In genomic region chr6:26597389-26597766, GRCh38 we compare ENCODE assay signal across 7 cellular contexts. TPM values are rescaled to one million over a fixed set of nuclear protein-coding genes. Genes with fewer than 3 reads are reported as not detected.
DNase-seq lines count a peak whose midpoint lies in the region; ATAC-seq, FAIRE-seq and TF ChIP-seq lines count a peak whose summit lies in the region.

No MANE protein-coding gene starts in this region.

- no peaks in the 10 kb centered on the region; the same call in 1 of the 2 replicates for H3K9me1 ChIP-seq in IMR-90 (ENCODE audit: insufficient read depth, low read length)

- no peak for TF ChIP-seq POLR2A in IMR-90 (IDR thresholded peaks at IDR 0.05; ENCODE audit: low read depth, low read length)
- no peak for TF ChIP-seq POLR2A in transverse colon (IDR thresholded peaks at IDR 0.05)

- H3K4ac ChIP-seq in IMR-90 (ENCODE audit: low read depth, low read length): peak overlapping the region; percentile 82; the same call in 1 of the 2 replicates

- no peak overlapping the region for H3K56ac ChIP-seq in IMR-90 (ENCODE audit: extremely low read depth, insufficient read depth, low read length)

- no peak overlapping the region for H4K5ac ChIP-seq in IMR-90 (ENCODE audit: low read depth, low read length)

- dilution Hi-C loops in IMR-90 (cut with HindIII; ENCODE audit: low sequenced_read_pairs, unreplicated experiment): no loop called here

- TF ChIP-seq CTCF in IMR-90 (conservative IDR thresholded peaks at IDR 0.05; ENCODE audit: low read depth, low read length): no peak
- TF ChIP-seq CTCF in bronchial epithelial cell (IDR thresholded peaks at IDR 0.05; ENCODE audit: insufficient read depth, low read length, severe bottlenecking): no peak
- no peak for TF ChIP-seq CTCF in lower lobe of right lung (IDR thresholded peaks at IDR 0.05)
- TF ChIP-seq CTCF in transverse colon (IDR thresholded peaks at IDR 0.05): no peak
- no peak for TF ChIP-seq CTCF in endothelial cell (IDR thresholded peaks at IDR 0.05; ENCODE audit: unreplicated experiment)

- TF ChIP-seq RAD21 in IMR-90 (IDR thresholded peaks at IDR 0.05; ENCODE audit: low read length): no peak

- CTCF ChIA-PET in IMR-90 (lab: Yijun Ruan, JAX): no interaction called here

- no peak overlapping the region for H4K91ac ChIP-seq in IMR-90 (ENCODE audit: insufficient read depth, low read depth, low read length)

- H3K4me3 Mint-ChIP-seq in endothelial cell (ENCODE audit: unreplicated experiment): no peak overlapping the region

- no peak overlapping the region for H2BK5ac ChIP-seq in IMR-90 (ENCODE audit: low read depth, low read length, poor library complexity, severe bottlenecking)

- DNase-seq in IMR-90: no peak
- no peak for DNase-seq in bronchial epithelial cell (ENCODE audit: low read depth)
- no peak for DNase-seq in lower lobe of right lung
- no peak for DNase-seq in transverse colon
- no peak for DNase-seq in endothelial cell (ENCODE audit: low spot score)

- WGBS in IMR-90 (ENCODE audit: extremely low coverage in 2 of 2, insufficient read length in 1 of 2), 2 experiments: no CpG with 5 or more reads among the region's 10 CpGs
- WGBS in transverse colon (ENCODE audit: low coverage in 1 of 2), 2 donors: 2 to 4% methylated on average over 6 to 10 of the region's 10 CpGs

- H4K20me1 ChIP-seq in IMR-90 (ENCODE audit: insufficient read depth, low read length): no peaks in the 10 kb centered on the region

- H2BK15ac ChIP-seq in IMR-90 (ENCODE audit: low read depth, low read length): no peak overlapping the region

- no peak overlapping the region for H2BK120ac ChIP-seq in IMR-90 (ENCODE audit: low read depth, low read length)

- H3K4me2 ChIP-seq in IMR-90 (ENCODE audit: low read depth, low read length): peak overlapping the region; percentile 55

- no peak overlapping the region for H2BK20ac ChIP-seq in IMR-90 (ENCODE audit: low read depth, low read length)

- H3K4me3 ChIP-seq in IMR-90 (ENCODE audit: insufficient read depth, low read depth, low read length): peak overlapping the region; percentile 91
- H3K4me3 ChIP-seq in bronchial epithelial cell (ENCODE audit: low read depth, low read length): peak overlapping the region; percentile 98
- H3K4me3 ChIP-seq in lower lobe of right lung: peak overlapping the region; percentile 91
- peak overlapping the region; percentile 78 to 96 (median 84) for H3K4me3 ChIP-seq in transverse colon

- no TSS peak for BruUV-seq in IMR-90 (replicated peaks; lab: Mats Ljungman, UMichigan)

- no peak for TF ChIP-seq EP300 in transverse colon (IDR thresholded peaks at IDR 0.05; ENCODE audit: low read depth)

- no peak overlapping the region for H3K14ac ChIP-seq in IMR-90 (replicated peaks; ENCODE audit: low read depth, low read length)

- no peaks in the 10 kb centered on the region for H3K27me3 Mint-ChIP-seq in endothelial cell (ENCODE audit: unreplicated experiment)

- H2AK9ac ChIP-seq in IMR-90 (replicated peaks; ENCODE audit: low read depth, low read length, poor library complexity): peak overlapping the region; percentile 84

- FAIRE-seq in bronchial epithelial cell (lab: Jason Lieb, UNC): no peak

- no peak overlapping the region for H3K23ac ChIP-seq in IMR-90 (ENCODE audit: low read depth, low read length)

- peak overlapping the region; percentile 85; the same call in 1 of the 2 replicates for H3K27ac ChIP-seq in IMR-90 (ENCODE audit: insufficient read depth, low read length)
- H3K27ac ChIP-seq in lower lobe of right lung: peak overlapping the region; percentile 94
- peak overlapping the region; percentile 89 to 92 (median 90) for H3K27ac ChIP-seq in transverse colon

- POLR2A ChIA-PET in IMR-90 (lab: Charles Lee; ENCODE audit: unreplicated experiment): no interaction called here

- no peaks in the 10 kb centered on the region for H3K9me3 Mint-ChIP-seq in endothelial cell (ENCODE audit: unreplicated experiment)

- peaks cover 8 to 19% of the 10 kb centered on the region in 2 experiments; a peak in 3 of 4 replicates for H3K79me1 ChIP-seq in IMR-90 (ENCODE audit: low read depth in 1 of 2, low read length in 2 of 2)

- peaks cover 3% of the 10 kb centered on the region; the same call in 1 of the 2 replicates for H3K4me1 ChIP-seq in IMR-90 (ENCODE audit: control insufficient read depth, insufficient read depth, low read length)
- peaks cover 19% of the 10 kb centered on the region for H3K4me1 ChIP-seq in lower lobe of right lung
- H3K4me1 ChIP-seq in transverse colon: peaks cover 6 to 23% (median 8%) of the 10 kb centered on the region in 4 donors

- ATAC-seq in IMR-90 (ENCODE audit: low read depth) (no peak), lower lobe of right lung (no peak), HG03432 (IDR thresholded peaks at IDR 0.05; ENCODE audit: unreplicated experiment) (no peak), GM19455 (IDR thresholded peaks at IDR 0.05; ENCODE audit: unreplicated experiment) (no peak)

- peaks cover 12% of the 10 kb centered on the region for H3K36me3 ChIP-seq in IMR-90 (ENCODE audit: control insufficient read depth, insufficient read depth, low read length)
- peaks cover 5% of the 10 kb centered on the region for H3K36me3 ChIP-seq in bronchial epithelial cell (ENCODE audit: control insufficient read depth, insufficient read depth, low read length)
- peaks cover 27% of the 10 kb centered on the region for H3K36me3 ChIP-seq in lower lobe of right lung
- peaks cover 0 to 21% (median 5%) of the 10 kb centered on the region in 4 donors for H3K36me3 ChIP-seq in transverse colon

- intact Hi-C loops in IMR-90 (cut with micrococcal nuclease) (no loop called here), lower lobe of right lung (cut with DNase I) (loop anchor here (10.0 kb wide), 1 partner anchor 263 kb away; no protein-coding TSS in a partner anchor), transverse colon (cut with DNase I; ENCODE audit: low total_unique reads) (no loop called here)

- H3K27ac Mint-ChIP-seq in endothelial cell (ENCODE audit: unreplicated experiment): no peak overlapping the region

- peak overlapping the region; percentile 96 for H3K9ac ChIP-seq in IMR-90 (ENCODE audit: low read depth, low read length)

- no peak overlapping the region; the same call in 1 of the 2 replicates for H2AK5ac ChIP-seq in IMR-90 (ENCODE audit: low read depth, low read length)

- H3K18ac ChIP-seq in IMR-90 (ENCODE audit: low read depth, low read length): no peak overlapping the region

- no peaks in the 10 kb centered on the region for H3K9me3 ChIP-seq in IMR-90 (ENCODE audit: control insufficient read depth, insufficient read depth, low read length)
- no peaks in the 10 kb centered on the region for H3K9me3 ChIP-seq in lower lobe of right lung
- no peaks in the 10 kb centered on the region for H3K9me3 ChIP-seq in transverse colon

- in situ Hi-C loops in IMR-90 (cut with MboI; ENCODE audit: low sequenced_read_pairs): no loop called here
- in situ Hi-C loops in transverse colon (cut with MboI; ENCODE audit: low pct_ligation_motif_present in 1 of 4, low pct_unique_long_range_greater_than_20kb in 1 of 4, low sequenced_read_pairs in 3 of 4): loop anchor here in 2 of 4 donors (10.0 to 25.0 kb wide), 2 partner anchors 263 to 1265 kb away; a partner anchor contains a TSS

- peak overlapping the region; percentile 95 for H2AFZ ChIP-seq in IMR-90 (replicated peaks; ENCODE audit: low read length, poor library complexity)

- peaks cover 5% of the 10 kb centered on the region for H3K4me1 Mint-ChIP-seq in endothelial cell (ENCODE audit: unreplicated experiment)

- H3K27me3 ChIP-seq in IMR-90 (ENCODE audit: control insufficient read depth, insufficient read depth, low read length) (no peaks in the 10 kb centered on the region), bronchial epithelial cell (ENCODE audit: control insufficient read depth, insufficient read depth, low read length) (no peaks in the 10 kb centered on the region), lower lobe of right lung (ENCODE audit: low read depth) (peaks cover 14% of the 10 kb centered on the region), transverse colon (peaks cover 28% of the 10 kb centered on the region)

- H4K8ac ChIP-seq in IMR-90 (ENCODE audit: low read depth in 2 of 2, low read length in 2 of 2): peak overlapping the region; percentile 94 to 95; a peak in 3 of 4 replicates

- H3K36me3 Mint-ChIP-seq in endothelial cell (ENCODE audit: low read depth, unreplicated experiment): peaks cover 10% of the 10 kb centered on the region

TF ChIP-seq in IMR-90, 13 proteins besides CTCF, POLR2A, EP300 and RAD21 (continues in another document):
- TF ChIP-seq RCOR1 (IDR thresholded peaks at IDR 0.05; ENCODE audit: insufficient replicate concordance, low read length) (no peak), USF2 (IDR thresholded peaks at IDR 0.05; ENCODE audit: low read depth, low read length) (no peak)
- TF ChIP-seq, protein P1, sequence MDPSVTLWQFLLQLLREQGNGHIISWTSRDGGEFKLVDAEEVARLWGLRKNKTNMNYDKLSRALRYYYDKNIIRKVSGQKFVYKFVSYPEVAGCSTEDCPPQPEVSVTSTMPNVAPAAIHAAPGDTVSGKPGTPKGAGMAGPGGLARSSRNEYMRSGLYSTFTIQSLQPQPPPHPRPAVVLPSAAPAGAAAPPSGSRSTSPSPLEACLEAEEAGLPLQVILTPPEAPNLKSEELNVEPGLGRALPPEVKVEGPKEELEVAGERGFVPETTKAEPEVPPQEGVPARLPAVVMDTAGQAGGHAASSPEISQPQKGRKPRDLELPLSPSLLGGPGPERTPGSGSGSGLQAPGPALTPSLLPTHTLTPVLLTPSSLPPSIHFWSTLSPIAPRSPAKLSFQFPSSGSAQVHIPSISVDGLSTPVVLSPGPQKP (IDR thresholded peaks at IDR 0.05; ENCODE audit: borderline replicate concordance, low read depth, low read length): no peak

RNA-seq across cellular contexts. Expression of gene ABT1, which starts 0.6 kb away (rescaled TPM):
- total RNA-seq in IMR-90 (2012; rRNA removed) (12.2 and 15.4 TPM in 2 replicates), bronchial epithelial cell (16.1 and 16.8 TPM in 2 replicates), lower lobe of right lung (13.5 TPM), transverse colon (10 to 100 TPM in 3 of 4 donors, 1 to 10 TPM in 1; 5.6 to 16.5 (median 12.4) TPM), endothelial cell (ENCODE audit: unreplicated experiment) (20.4 TPM)
- 15.2 and 16.7 TPM in 2 replicates for polyA plus RNA-seq in IMR-90 (2012; rRNA removed)
- 11.9 and 18.6 TPM in 2 replicates for polyA plus RNA-seq in IMR-90 (2012; cell fraction: cytosol; rRNA removed)
- 9.6 and 14.5 TPM in 2 replicates for polyA plus RNA-seq in IMR-90 (2012; cell fraction: nucleus; rRNA removed; ENCODE audit: low replicate concordance)

RNA-seq across cellular contexts. Expression of gene HMGN4, which starts 59.2 kb away (rescaled TPM):
- total RNA-seq in IMR-90 (2012; rRNA removed) (49.2 and 50.2 TPM in 2 replicates), bronchial epithelial cell (59.5 and 94.0 TPM in 2 replicates), lower lobe of right lung (42.9 TPM), transverse colon (10 to 100 TPM; 20.3 to 69.6 (median 62.8) TPM), endothelial cell (ENCODE audit: unreplicated experiment) (27.2 TPM)
- 36.0 and 46.4 TPM in 2 replicates for polyA plus RNA-seq in IMR-90 (2012; rRNA removed)
- 13.5 and 14.4 TPM in 2 replicates for polyA plus RNA-seq in IMR-90 (2012; cell fraction: cytosol; rRNA removed)
- 4.4 and 20.9 TPM in 2 replicates for polyA plus RNA-seq in IMR-90 (2012; cell fraction: nucleus; rRNA removed; ENCODE audit: low replicate concordance)
